Comparison of ENCODE assay signal across 26 cellular contexts in genomic region chr17:63309021-63309420, GRCh38.
DNase-seq lines count a peak whose midpoint lies in the region; ATAC-seq and TF ChIP-seq lines count a peak whose summit lies in the region.
"Had no signal": no experiment of that assay in that cellular context is flagged by ENCODE, and none has a peak within 500 bp of the region (broad histone marks: within the 10 kb centered on the region; RNA-seq: fewer than 3 reads in every experiment).

No MANE protein-coding gene starts in this region.

- 38 to 45% methylated on average over 2 of the region's 2 CpGs for WGBS in body of pancreas, 2 donors

- peaks cover 2% of the 10 kb centered on the region; the same call in 1 of the 2 replicates for H3K27me3 Mint-ChIP-seq in HFFc6 (ENCODE audit: insufficient read depth)
- H3K27me3 Mint-ChIP-seq: activated CD4-positive, alpha-beta T cell treated with anti-CD3 and anti-CD28 coated beads, Interleukin-2, amount 10 ng/mL, durations not matched to agents 7 days and 5 days; activated naive CD4-positive, alpha-beta T cell treated with anti-CD3 and anti-CD28 coated beads, Interleukin-2, amount 50 U/mL, for 24 hours; natural killer cell treated with Interleukin-12 subunit alpha and Interleukin-12 subunit beta and Interleukin-15 and Interleukin-18, amount 100 ng/mL, for 72 hours; T-helper 17 cell had no signal

- H3K36me3 Mint-ChIP-seq in HFFc6 (ENCODE audit: low read depth) = peaks cover 36% of the 10 kb centered on the region
- H3K36me3 Mint-ChIP-seq: CD4-positive, CD25-positive, alpha-beta regulatory T cell had no signal

- no peak overlapping the region for H3K4me3 Mint-ChIP-seq in HFFc6
- H3K4me3 Mint-ChIP-seq: activated CD4-positive, alpha-beta T cell treated with anti-CD3 and anti-CD28 coated beads, Interleukin-2, amount 10 ng/mL, durations not matched to agents 7 days and 5 days; activated naive CD4-positive, alpha-beta T cell treated with anti-CD3 and anti-CD28 coated beads, Interleukin-2, amount 50 U/mL, for 24 hours; CD4-positive, CD25-positive, alpha-beta regulatory T cell; endodermal cell; immature natural killer cell; natural killer cell treated with Interleukin-12 subunit alpha and Interleukin-12 subunit beta and Interleukin-15 and Interleukin-18, amount 100 ng/mL, for 72 hours; T-helper 17 cell had no signal

- TF ChIP-seq CTCF in AG10803 (conservative IDR thresholded peaks at IDR 0.05; ENCODE audit: low read length) (no peak), HFFc6 (IDR thresholded peaks at IDR 0.05) (no peak), brain microvascular endothelial cell (IDR thresholded peaks at IDR 0.05; ENCODE audit: low read depth, low read length, missing control alignments) (no peak), body of pancreas (IDR thresholded peaks at IDR 0.05) (no peak)

- H3K27ac ChIP-seq in brain microvascular endothelial cell = peak overlapping the region; percentile 13
- no peak overlapping the region for H3K27ac ChIP-seq in body of pancreas
- H3K27ac ChIP-seq: coronary artery, heart right ventricle, left lung, pancreas, right lobe of liver, WERI-Rb-1 had no signal

- DNase-seq in AG10803 (ENCODE audit: low read depth) = peak; percentile 20
- DNase-seq in HFFc6 = peak; percentile 17
- no peak for DNase-seq in brain microvascular endothelial cell
- DNase-seq in iris pigment epithelial cell (ENCODE audit: low read depth) = peak; percentile 41
- no peak for DNase-seq in body of pancreas
- DNase-seq in NOMO-1 treated with DMSO at 0.1 percent for 48 hours (lab: John Stamatoyannopoulos, UW; ENCODE audit: unreplicated experiment) = no peak
- DNase-seq: activated CD4-positive, alpha-beta T cell treated with anti-CD3 and anti-CD28 coated beads, Interleukin-2, amount 10 ng/mL, durations not matched to agents 7 days and 5 days; endodermal cell; GDM1; heart right ventricle; immature natural killer cell; Karpas-422; left lung; midbrain; NCI-H1105 treated with DMSO at 0.1 percent for 48 hours; NCI-H2081; pancreas; right lobe of liver; T-helper 17 cell; WERI-Rb-1 had no signal

- H3K9me3 Mint-ChIP-seq in HFFc6 = peaks cover 4% of the 10 kb centered on the region; the same call in 1 of the 2 replicates
- H3K9me3 Mint-ChIP-seq: CD4-positive, CD25-positive, alpha-beta regulatory T cell; immature natural killer cell; natural killer cell treated with Interleukin-12 subunit alpha and Interleukin-12 subunit beta and Interleukin-15 and Interleukin-18, amount 100 ng/mL, for 72 hours had no signal

- H3K9me3 ChIP-seq in body of pancreas = no peaks in the 10 kb centered on the region
- H3K9me3 ChIP-seq: left lung, pancreas, right lobe of liver had no signal

- intact Hi-C loops in body of pancreas (cut with DNase I) = no loop called here

- TF ChIP-seq POLR2A in body of pancreas (IDR thresholded peaks at IDR 0.05) = no peak

- H3K27ac Mint-ChIP-seq in HFFc6 = no peak overlapping the region
- H3K27ac Mint-ChIP-seq: activated CD4-positive, alpha-beta T cell treated with anti-CD3 and anti-CD28 coated beads, Interleukin-2, amount 10 ng/mL, durations not matched to agents 7 days and 5 days; activated naive CD4-positive, alpha-beta T cell treated with anti-CD3 and anti-CD28 coated beads, Interleukin-2, amount 50 U/mL, for 24 hours; CD4-positive, CD25-positive, alpha-beta regulatory T cell; endodermal cell; immature natural killer cell; T-helper 17 cell had no signal

- H3K4me1 Mint-ChIP-seq in HFFc6 (ENCODE audit: low read depth) = peaks cover 23% of the 10 kb centered on the region
- H3K4me1 Mint-ChIP-seq: activated naive CD4-positive, alpha-beta T cell treated with anti-CD3 and anti-CD28 coated beads, Interleukin-2, amount 50 U/mL, for 24 hours; CD4-positive, CD25-positive, alpha-beta regulatory T cell; endodermal cell; immature natural killer cell had no signal

- no peaks in the 10 kb centered on the region for H3K4me1 ChIP-seq in body of pancreas
- H3K4me1 ChIP-seq: heart right ventricle, pancreas, right lobe of liver had no signal

- H3K4me3 ChIP-seq in AG10803 (ENCODE audit: low read length) = no peak overlapping the region
- H3K4me3 ChIP-seq in brain microvascular endothelial cell (ENCODE audit: low read depth, low read length) = no peak overlapping the region
- no peak overlapping the region for H3K4me3 ChIP-seq in body of pancreas
- H3K4me3 ChIP-seq: coronary artery, heart right ventricle, left lung, pancreas, right lobe of liver had no signal

- H3K27me3 ChIP-seq in brain microvascular endothelial cell (replicated peaks) (no peaks in the 10 kb centered on the region), body of pancreas (no peaks in the 10 kb centered on the region)
- H3K27me3 ChIP-seq: left lung, pancreas, right lobe of liver had no signal

- in situ Hi-C loops in brain microvascular endothelial cell (cut with HindIII; ENCODE audit: low pct_ligation_motif_present, low sequenced_read_pairs) = no loop called here

- ATAC-seq in body of pancreas (no peak), GM18517 (IDR thresholded peaks at IDR 0.05; ENCODE audit: unreplicated experiment) (no peak)
- ATAC-seq: HCT116; heart right ventricle; left lung; natural killer cell treated with Interleukin-12 subunit alpha and Interleukin-12 subunit beta and Interleukin-15 and Interleukin-18, amount 100 ng/mL, for 72 hours; pancreas; right lobe of liver; T-helper 17 cell had no signal

- no peaks in the 10 kb centered on the region for H3K36me3 ChIP-seq in brain microvascular endothelial cell (replicated peaks)
- no peaks in the 10 kb centered on the region for H3K36me3 ChIP-seq in body of pancreas (replicated peaks in 1 of 2; ENCODE audit: insufficient read depth in 1 of 2, low read depth in 2 of 2)
- H3K36me3 ChIP-seq: left lung, pancreas, right lobe of liver, WERI-Rb-1 had no signal

Comparison
In these comparisons a context has a peak if more than half of its experiments do, and no peak if none do; other contexts are left out.
1. DNase-seq: peak in AG10803 (single experiment), HFFc6 (single experiment) and iris pigment epithelial cell (single experiment); none in brain microvascular endothelial cell (single experiment), body of pancreas (0 of 4) and NOMO-1 treated with DMSO at 0.1 percent for 48 hours (single experiment).